In the genomic region with DNA sequence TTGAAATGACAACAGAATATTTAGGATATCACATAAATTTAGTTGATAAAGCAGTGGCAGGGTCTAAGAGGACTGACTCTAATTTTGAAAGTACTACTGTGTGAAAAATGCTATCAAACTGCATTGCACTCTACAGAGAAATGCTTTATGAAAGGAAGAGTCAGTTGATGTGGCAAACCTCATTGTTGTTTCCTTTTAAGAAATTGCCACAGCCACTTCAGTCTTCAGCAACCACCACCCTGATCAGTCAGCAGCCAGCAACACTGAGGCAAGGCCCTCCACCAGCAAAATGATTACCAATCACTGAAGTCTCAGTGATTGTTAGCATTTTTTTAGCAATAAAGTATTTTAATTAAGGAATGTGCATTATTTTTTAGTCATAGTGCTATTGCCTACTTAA, we compare ENCODE assay signal across 16 cellular contexts.
DNase-seq lines count a peak whose midpoint lies in the region; ATAC-seq and TF ChIP-seq lines count a peak whose summit lies in the region.
"Had no signal": no experiment of that assay in that cellular context is flagged by ENCODE, and none has a peak within 500 bp of the region (broad histone marks: within the 10 kb centered on the region; RNA-seq: fewer than 3 reads in every experiment).

No MANE protein-coding gene starts in this region.

- H3K27ac ChIP-seq in adrenal gland: no peak overlapping the region
- H3K27ac ChIP-seq: BLaER1 treated with 17β-estradiol and CSF1 and Interleukin-3, amounts not matched to agents 10 nM and 100 nM had no signal

- no peak overlapping the region for H3K4me3 ChIP-seq in Jurkat, Clone E6-1 (ENCODE audit: low read length)
- H3K4me3 ChIP-seq in Loucy (ENCODE audit: low read length, poor library complexity, severe bottlenecking) (no peak overlapping the region), adrenal gland (no peak overlapping the region)
- H3K4me3 ChIP-seq: BLaER1 treated with 17β-estradiol and CSF1 and Interleukin-3, amounts not matched to agents 10 nM and 100 nM; GM12878; HAP-1 had no signal

- H3K4me3 Mint-ChIP-seq in activated CD8-positive, alpha-beta memory T cell treated with anti-CD3 and anti-CD28 coated beads, Interleukin-2, amount 10 ng/mL, durations not matched to agents 7 days and 5 days: no peak overlapping the region
- no peak overlapping the region for H3K4me3 Mint-ChIP-seq in naive thymus-derived CD8-positive, alpha-beta T cell
- H3K4me3 Mint-ChIP-seq: B cell; CD8-positive, alpha-beta T cell had no signal

- intact Hi-C loops in adrenal gland (cut with DNase I): no loop called here

- no peaks in the 10 kb centered on the region for H3K27me3 ChIP-seq in Loucy (ENCODE audit: insufficient read depth, low read length, poor library complexity, severe bottlenecking)
- H3K27me3 ChIP-seq in adrenal gland: no peaks in the 10 kb centered on the region
- H3K27me3 ChIP-seq: BLaER1 treated with 17β-estradiol and CSF1 and Interleukin-3, amounts not matched to agents 10 nM and 100 nM had no signal

- H3K9ac ChIP-seq in Loucy (ENCODE audit: low read depth, low read length, poor library complexity, severe bottlenecking): no peak overlapping the region
- H3K9ac ChIP-seq: BLaER1 treated with 17β-estradiol and CSF1 and Interleukin-3, amounts not matched to agents 10 nM and 100 nM had no signal

- no peaks in the 10 kb centered on the region for H4K20me1 ChIP-seq in Loucy (ENCODE audit: insufficient read depth, low read length, poor library complexity, severe bottlenecking)
- H4K20me1 ChIP-seq: BLaER1 treated with 17β-estradiol and CSF1 and Interleukin-3, amounts not matched to agents 10 nM and 100 nM had no signal

- no peak overlapping the region for H3K27ac Mint-ChIP-seq in activated CD8-positive, alpha-beta memory T cell treated with anti-CD3 and anti-CD28 coated beads, Interleukin-2, amount 10 ng/mL, durations not matched to agents 7 days and 5 days
- H3K27ac Mint-ChIP-seq in naive thymus-derived CD8-positive, alpha-beta T cell: peak overlapping the region in 1 of 10 donors; percentile 19
- H3K27ac Mint-ChIP-seq: B cell; CD8-positive, alpha-beta T cell had no signal

- peaks cover 8% of the 10 kb centered on the region for H3K4me1 Mint-ChIP-seq in activated CD8-positive, alpha-beta memory T cell treated with anti-CD3 and anti-CD28 coated beads, Interleukin-2, amount 10 ng/mL, durations not matched to agents 7 days and 5 days
- H3K4me1 Mint-ChIP-seq in naive thymus-derived CD8-positive, alpha-beta T cell: peaks cover 3 to 12% (median 8%) of the 10 kb centered on the region in 4 donors
- H3K4me1 Mint-ChIP-seq: B cell had no signal

- DNase-seq in activated CD8-positive, alpha-beta memory T cell treated with anti-CD3 and anti-CD28 coated beads, Interleukin-2, amount 10 ng/mL, durations not matched to agents 7 days and 5 days: peak; percentile 46
- no peak for DNase-seq in activated CD8-positive, alpha-beta memory T cell treated with anti-CD3 and anti-CD28 coated beads, Interleukin-2, amount 50 U/mL, for 4 hours
- peak; percentile 21 for DNase-seq in Jurkat, Clone E6-1 (ENCODE audit: low read depth, low spot score)
- DNase-seq in naive thymus-derived CD8-positive, alpha-beta T cell: peak in 2 of 10 donors; percentile 17 to 39
- no peak for DNase-seq in adrenal gland
- no peak for DNase-seq in HuH-7.5 (ENCODE audit: low spot score)
- DNase-seq in GOT3 (lab: John Stamatoyannopoulos, UW): no peak
- DNase-seq: Calu3; CD8-positive, alpha-beta T cell; DMS79 treated with DMSO at 0.1 percent for 48 hours; EL had no signal

- CTCF ChIA-PET in activated CD8-positive, alpha-beta memory T cell treated with anti-CD3 and anti-CD28 coated beads, Interleukin-2, amount 10 ng/mL, durations not matched to agents 7 days and 5 days (lab: Charles Lee): no interaction called here

- TF ChIP-seq POLR2A in adrenal gland (IDR thresholded peaks at IDR 0.05): no peak

- no peaks in the 10 kb centered on the region for H3K79me2 ChIP-seq in Loucy (ENCODE audit: insufficient read depth, low read length)

- peaks cover 9% of the 10 kb centered on the region; the same call in 1 of the 2 replicates for H3F3A ChIP-seq in Loucy (ENCODE audit: low read depth)

- H3K4me2 ChIP-seq in Loucy (ENCODE audit: low read depth, low read length, poor library complexity, severe bottlenecking): peak overlapping the region; percentile 28
- H3K4me2 ChIP-seq: BLaER1 treated with 17β-estradiol and CSF1 and Interleukin-3, amounts not matched to agents 10 nM and 100 nM had no signal

- H3K36me3 ChIP-seq in Loucy (ENCODE audit: insufficient read depth, low read length): no peaks in the 10 kb centered on the region
- H3K36me3 ChIP-seq in adrenal gland (replicated peaks in 1 of 2): no peaks in the 10 kb centered on the region
- H3K36me3 ChIP-seq: BLaER1 treated with 17β-estradiol and CSF1 and Interleukin-3, amounts not matched to agents 10 nM and 100 nM; HAP-1 had no signal

- no peaks in the 10 kb centered on the region for H3K9me2 ChIP-seq in Loucy (replicated peaks; ENCODE audit: low read depth, low read length)

- no peaks in the 10 kb centered on the region for H3K9me3 Mint-ChIP-seq in activated CD8-positive, alpha-beta memory T cell treated with anti-CD3 and anti-CD28 coated beads, Interleukin-2, amount 10 ng/mL, durations not matched to agents 7 days and 5 days (ENCODE audit: low read depth)
- peaks cover 0 to 15% (median 2%) of the 10 kb centered on the region in 9 donors for H3K9me3 Mint-ChIP-seq in naive thymus-derived CD8-positive, alpha-beta T cell
- H3K9me3 Mint-ChIP-seq: CD8-positive, alpha-beta T cell had no signal

- no peaks in the 10 kb centered on the region for H3K36me3 Mint-ChIP-seq in activated CD8-positive, alpha-beta memory T cell treated with anti-CD3 and anti-CD28 coated beads, Interleukin-2, amount 10 ng/mL, durations not matched to agents 7 days and 5 days
- peaks cover 0 to 13% (median 0%) of the 10 kb centered on the region in 3 donors for H3K36me3 Mint-ChIP-seq in naive thymus-derived CD8-positive, alpha-beta T cell
- H3K36me3 Mint-ChIP-seq: CD8-positive, alpha-beta T cell had no signal

- H3K27me3 Mint-ChIP-seq in activated CD8-positive, alpha-beta memory T cell treated with anti-CD3 and anti-CD28 coated beads, Interleukin-2, amount 10 ng/mL, durations not matched to agents 7 days and 5 days: peaks cover 3% of the 10 kb centered on the region
- no peaks in the 10 kb centered on the region for H3K27me3 Mint-ChIP-seq in naive thymus-derived CD8-positive, alpha-beta T cell
- H3K27me3 Mint-ChIP-seq: B cell had no signal

- TF ChIP-seq CTCF in Loucy (conservative IDR thresholded peaks at IDR 0.05; ENCODE audit: low read length): no peak
- TF ChIP-seq CTCF in adrenal gland (IDR thresholded peaks at IDR 0.05): no peak

- peak; percentile 84 for ATAC-seq in activated CD8-positive, alpha-beta memory T cell treated with anti-CD3 and anti-CD28 coated beads, Interleukin-2, amount 10 ng/mL, durations not matched to agents 7 days and 5 days
- peak; percentile 33 to 91 for ATAC-seq in naive thymus-derived CD8-positive, alpha-beta T cell
- ATAC-seq: CD8-positive, alpha-beta T cell; GM12878 had no signal

- H3K9me3 ChIP-seq in Loucy (ENCODE audit: insufficient read depth, low read depth, low read length) (peaks cover 13% of the 10 kb centered on the region; the same call in 1 of the 2 replicates), adrenal gland (replicated peaks in 1 of 3) (no peaks in the 10 kb centered on the region)
- H3K9me3 ChIP-seq: HAP-1 had no signal

- H2AFZ ChIP-seq in Loucy (ENCODE audit: low read length): no peak overlapping the region

- peaks cover 18% of the 10 kb centered on the region for H3K4me1 ChIP-seq in Loucy (ENCODE audit: insufficient read depth, low read length, poor library complexity, severe bottlenecking)
- H3K4me1 ChIP-seq in adrenal gland (replicated peaks in 1 of 2): no peaks in the 10 kb centered on the region
- H3K4me1 ChIP-seq: BLaER1 treated with 17β-estradiol and CSF1 and Interleukin-3, amounts not matched to agents 10 nM and 100 nM; HAP-1 had no signal

- POLR2A ChIA-PET in naive thymus-derived CD8-positive, alpha-beta T cell (lab: Charles Lee): no interaction called here

Comparison
In these comparisons a context has a peak if more than half of its experiments do, and no peak if none do; other contexts are left out.
1. DNase-seq: peak in activated CD8-positive, alpha-beta memory T cell treated with anti-CD3 and anti-CD28 coated beads, Interleukin-2, amount 10 ng/mL, durations not matched to agents 7 days and 5 days (single experiment) and Jurkat, Clone E6-1 (single experiment); none in activated CD8-positive, alpha-beta memory T cell treated with anti-CD3 and anti-CD28 coated beads, Interleukin-2, amount 50 U/mL, for 4 hours (single experiment), adrenal gland (0 of 7), HuH-7.5 (single experiment) and GOT3 (single experiment).